ENCODE assay signal across 9 cellular contexts in genomic region chr11:120013325-120014250, GRCh38.
DNase-seq lines count a peak whose midpoint lies in the region; ATAC-seq, FAIRE-seq and TF ChIP-seq lines count a peak whose summit lies in the region.
"Had no signal": no experiment of that assay in that cellular context is flagged by ENCODE, and none has a peak within 500 bp of the region (broad histone marks: within the 10 kb centered on the region; RNA-seq: fewer than 3 reads in every experiment).

No MANE protein-coding gene starts in this region.

- H3K4me1 Mint-ChIP-seq in glutamatergic neuron (ENCODE audit: low read depth, unreplicated experiment), result peaks cover 32% of the 10 kb centered on the region

- peak; percentile 90 for ATAC-seq in SK-N-SH treated with all-trans-retinoic acid at 6 μM for 48 hours
- ATAC-seq in HG03432 (IDR thresholded peaks at IDR 0.05; ENCODE audit: unreplicated experiment), result no peak
- no peak for ATAC-seq in HG02610 (IDR thresholded peaks at IDR 0.05; ENCODE audit: unreplicated experiment)

- H3K4me3 Mint-ChIP-seq in glutamatergic neuron (ENCODE audit: unreplicated experiment), result no peak overlapping the region

- no peak for FAIRE-seq in H54 (lab: Jason Lieb, UNC)

- H3K27ac Mint-ChIP-seq in glutamatergic neuron (ENCODE audit: unreplicated experiment), result no peak overlapping the region

- TF ChIP-seq POLR2A in H54 (IDR thresholded peaks at IDR 0.05; ENCODE audit: low read depth, low read length), result no peak
- no peak for TF ChIP-seq POLR2A in prostate gland (IDR thresholded peaks at IDR 0.05)

- no peaks in the 10 kb centered on the region for H3K36me3 ChIP-seq in prostate gland

- peaks cover 10% of the 10 kb centered on the region for H3K9me3 Mint-ChIP-seq in glutamatergic neuron (ENCODE audit: unreplicated experiment)

- 40% methylated on average over 23 of the region's 28 CpGs for WGBS in prostate gland

- H3K4me1 ChIP-seq in prostate gland (replicated peaks), result no peaks in the 10 kb centered on the region

- H3K27ac ChIP-seq in prostate gland, result no peak overlapping the region
- H3K27ac ChIP-seq: KMS-11 had no signal

- intact Hi-C loops in prostate gland (cut with DNase I), result no loop called here

- DNase-seq in C1 segment of cervical spinal cord (lab: John Stamatoyannopoulos, UW) (peak in 13 of 14 donors; percentile 6 to 74 (median 32)), H54 (ENCODE audit: insufficient read length, low spot score) (peak; percentile 41), glutamatergic neuron (peak; percentile 76), prostate gland (ENCODE audit: low spot score) (peak; percentile 54)
- DNase-seq in stimulated activated CD4-positive, alpha-beta T cell treated with anti-CD3 and anti-CD28 coated beads, Interleukin-4, amount 100 ng/mL, for 4 hours, result no peak

- no peaks in the 10 kb centered on the region for H3K27me3 ChIP-seq in prostate gland (replicated peaks; ENCODE audit: insufficient read depth)

- no peaks in the 10 kb centered on the region for H3K36me3 Mint-ChIP-seq in glutamatergic neuron (ENCODE audit: unreplicated experiment)

- H3K9me3 ChIP-seq in prostate gland, result no peaks in the 10 kb centered on the region

- H3K4me3 ChIP-seq in prostate gland, result no peak overlapping the region

- TF ChIP-seq CTCF in glutamatergic neuron (IDR thresholded peaks at IDR 0.05; ENCODE audit: partially characterized antibody, unreplicated experiment) (peak; percentile 76), prostate gland (IDR thresholded peaks at IDR 0.05) (peak; percentile 35 to 82 (median 56))

- H3K27me3 Mint-ChIP-seq in glutamatergic neuron (ENCODE audit: unreplicated experiment), result peaks cover 8% of the 10 kb centered on the region

TF ChIP-seq in SK-N-SH treated with all-trans-retinoic acid at 6 μM for 48 hours, 23 proteins besides CTCF, POLR2A, EP300 and RAD21:
- TF ChIP-seq, protein P1, sequence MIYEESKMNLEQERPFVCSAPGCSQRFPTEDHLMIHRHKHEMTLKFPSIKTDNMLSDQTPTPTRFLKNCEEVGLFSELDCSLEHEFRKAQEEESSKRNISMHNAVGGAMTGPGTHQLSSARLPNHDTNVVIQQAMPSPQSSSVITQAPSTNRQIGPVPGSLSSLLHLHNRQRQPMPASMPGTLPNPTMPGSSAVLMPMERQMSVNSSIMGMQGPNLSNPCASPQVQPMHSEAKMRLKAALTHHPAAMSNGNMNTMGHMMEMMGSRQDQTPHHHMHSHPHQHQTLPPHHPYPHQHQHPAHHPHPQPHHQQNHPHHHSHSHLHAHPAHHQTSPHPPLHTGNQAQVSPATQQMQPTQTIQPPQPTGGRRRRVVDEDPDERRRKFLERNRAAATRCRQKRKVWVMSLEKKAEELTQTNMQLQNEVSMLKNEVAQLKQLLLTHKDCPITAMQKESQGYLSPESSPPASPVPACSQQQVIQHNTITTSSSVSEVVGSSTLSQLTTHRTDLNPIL (CRISPR knock-in tag; IDR thresholded peaks at IDR 0.05; ENCODE audit: low read depth), result no peak
- TF ChIP-seq PPARA (CRISPR knock-in tag; IDR thresholded peaks at IDR 0.05; ENCODE audit: borderline replicate concordance) (no peak), POU6F1 (CRISPR knock-in tag; IDR thresholded peaks at IDR 0.05; ENCODE audit: borderline replicate concordance, low read depth) (no peak), ISL1 (CRISPR knock-in tag; IDR thresholded peaks at IDR 0.05) (no peak)

Comparison
In these comparisons a context has a peak if more than half of its experiments do, and no peak if none do; other contexts are left out.
1. DNase-seq: peak in C1 segment of cervical spinal cord (13 of 14), H54 (single experiment), glutamatergic neuron (single experiment) and prostate gland (single experiment); none in stimulated activated CD4-positive, alpha-beta T cell treated with anti-CD3 and anti-CD28 coated beads, Interleukin-4, amount 100 ng/mL, for 4 hours (0 of 2).